Comparison of ENCODE assay signal across 9 cellular contexts in the genomic region with DNA sequence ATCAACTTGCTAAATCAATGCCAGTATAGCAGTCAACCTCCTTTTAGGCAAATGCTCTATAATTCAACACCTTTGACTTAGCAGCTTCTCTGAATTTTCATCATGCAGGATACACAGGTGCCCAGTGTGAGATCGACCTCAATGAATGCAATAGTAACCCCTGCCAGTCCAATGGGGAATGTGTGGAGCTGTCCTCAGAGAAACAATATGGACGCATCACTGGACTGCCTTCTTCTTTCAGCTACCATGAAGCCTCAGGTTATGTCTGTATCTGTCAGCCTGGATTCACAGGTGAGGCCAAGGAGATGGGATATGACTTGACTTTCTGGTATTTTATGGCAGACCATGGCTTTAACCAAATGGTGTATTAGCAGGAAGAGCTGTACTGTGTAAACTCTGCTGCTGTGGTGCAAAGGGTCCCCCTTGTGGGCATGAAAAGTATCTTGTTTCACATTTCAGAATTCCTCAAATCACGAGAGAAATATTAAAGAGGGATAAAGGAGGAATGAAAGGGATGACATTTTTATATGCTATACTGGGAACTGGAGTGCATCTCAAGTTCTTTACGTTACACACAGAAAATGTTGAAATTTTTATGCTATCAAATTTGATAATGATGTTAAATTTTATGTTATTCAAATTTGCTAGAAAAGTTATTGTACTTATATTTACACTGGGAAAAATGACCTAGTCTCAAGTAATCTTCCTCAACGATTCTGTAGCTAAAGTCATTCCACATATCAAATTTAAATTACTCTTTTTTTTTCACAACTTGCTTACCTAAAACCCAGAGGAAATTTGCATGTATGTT.
A peak's percentile ranks its signal among the peaks of the same experiment; 100 is the strongest.
DNase-seq lines count a peak whose midpoint lies in the region; ATAC-seq, FAIRE-seq and TF ChIP-seq lines count a peak whose summit lies in the region.
"Had no signal": no experiment of that assay in that cellular context is flagged by ENCODE, and none has a peak within 500 bp of the region (broad histone marks: within the 10 kb centered on the region; RNA-seq: fewer than 3 reads in every experiment).

No MANE protein-coding gene starts in this region.

- intact Hi-C loops in activated CD8-positive, alpha-beta T cell treated with anti-CD3 and anti-CD28 coated beads for 36 hours (cut with micrococcal nuclease), result no loop called here

- H3K36me3 ChIP-seq in cardiac muscle cell, result no peaks in the 10 kb centered on the region
- H3K36me3 ChIP-seq: neutrophil had no signal

- CTCF ChIA-PET in activated CD8-positive, alpha-beta T cell treated with anti-CD3 and anti-CD28 coated beads for 36 hours (lab: Charles Lee), result interaction anchor here (0.7 to 3.8 kb wide), 10 partner anchors 14 to 205 kb away, joined by 3 to 35 read pairs (median 5); no protein-coding TSS in a partner anchor

- POLR2A ChIA-PET in activated CD8-positive, alpha-beta T cell treated with anti-CD3 and anti-CD28 coated beads for 36 hours (lab: Charles Lee), result no interaction called here

- H3K27me3 ChIP-seq in cardiac muscle cell, result no peaks in the 10 kb centered on the region
- H3K27me3 ChIP-seq: neutrophil had no signal

- peak; percentile 60 for FAIRE-seq in GM12892 (lab: Jason Lieb, UNC)

- ATAC-seq in HG02943 (IDR thresholded peaks at IDR 0.05; ENCODE audit: low read depth, unreplicated experiment), result peak; percentile 60
- peak; percentile 71 for ATAC-seq in activated CD8-positive, alpha-beta T cell treated with anti-CD3 and anti-CD28 coated beads for 36 hours

- H3K4me1 Mint-ChIP-seq in activated CD8-positive, alpha-beta T cell treated with anti-CD3 and anti-CD28 coated beads for 36 hours (ENCODE audit: low read depth), result no peaks in the 10 kb centered on the region

- no peak overlapping the region for H3K4me3 Mint-ChIP-seq in activated CD8-positive, alpha-beta T cell treated with anti-CD3 and anti-CD28 coated beads for 36 hours

- no peak overlapping the region for H3K4me3 ChIP-seq in cardiac muscle cell
- no peak overlapping the region for H3K4me3 ChIP-seq in retinal pigment epithelial cell (ENCODE audit: low read length)

- no peaks in the 10 kb centered on the region for H3K36me3 Mint-ChIP-seq in activated CD8-positive, alpha-beta T cell treated with anti-CD3 and anti-CD28 coated beads for 36 hours (ENCODE audit: low read depth)

- DNase-seq in AML-193 (lab: John Stamatoyannopoulos, UW) (peak; percentile 30 to 43), GM12892 (ENCODE audit: insufficient read length) (no peak), NCI-H2227 treated with DMSO at 0.1 percent for 48 hours (lab: John Stamatoyannopoulos, UW) (peak; percentile 47), cardiac muscle cell (ENCODE audit: low read depth in 1 of 2, low spot score in 1 of 2) (peak; percentile 64 to 77), retinal pigment epithelial cell (ENCODE audit: low read depth) (peak; percentile 10), T-helper 9 cell (no peak)
- peak; percentile 26 for DNase-seq in activated CD8-positive, alpha-beta T cell treated with anti-CD3 and anti-CD28 coated beads for 36 hours

- H3K27me3 Mint-ChIP-seq in activated CD8-positive, alpha-beta T cell treated with anti-CD3 and anti-CD28 coated beads for 36 hours, result no peaks in the 10 kb centered on the region

- TF ChIP-seq POLR2A in GM12892 (IDR thresholded peaks at IDR 0.05; ENCODE audit: low read depth, low read length), result no peak

- H3K9me3 ChIP-seq in cardiac muscle cell (ENCODE audit: low read depth), result no peaks in the 10 kb centered on the region
- H3K9me3 ChIP-seq: neutrophil had no signal

- H3K27ac ChIP-seq in cardiac muscle cell, result no peak overlapping the region
- H3K27ac ChIP-seq: neutrophil had no signal

- H3K9me3 Mint-ChIP-seq in activated CD8-positive, alpha-beta T cell treated with anti-CD3 and anti-CD28 coated beads for 36 hours, result no peaks in the 10 kb centered on the region

- no peak overlapping the region for H3K27ac Mint-ChIP-seq in activated CD8-positive, alpha-beta T cell treated with anti-CD3 and anti-CD28 coated beads for 36 hours

- H3K4me1 ChIP-seq in cardiac muscle cell (ENCODE audit: low read depth), result no peaks in the 10 kb centered on the region

- peak; percentile 76 for TF ChIP-seq CTCF in activated CD8-positive, alpha-beta T cell treated with anti-CD3 and anti-CD28 coated beads for 36 hours (IDR thresholded peaks at IDR 0.05)
- TF ChIP-seq CTCF in cardiac muscle cell (IDR thresholded peaks at IDR 0.05; ENCODE audit: low read depth, low read length) (peak; percentile 74), retinal pigment epithelial cell (conservative IDR thresholded peaks at IDR 0.05; ENCODE audit: low read depth, low read length) (peak; percentile 68)

Comparison
In these comparisons a context has a peak if more than half of its experiments do, and no peak if none do; other contexts are left out.
1. DNase-seq: peak in AML-193 (2 of 2), NCI-H2227 treated with DMSO at 0.1 percent for 48 hours (single experiment), activated CD8-positive, alpha-beta T cell treated with anti-CD3 and anti-CD28 coated beads for 36 hours (single experiment), cardiac muscle cell (2 of 2) and retinal pigment epithelial cell (single experiment); none in GM12892 (single experiment) and T-helper 9 cell (single experiment).
2. Peak in every context shown above with its lines, with median percentiles within 50 percentile points of each other: CTCF ChIP-seq.